Comparison of ENCODE assay signal across 8 cellular contexts in genomic region chr7:87878208-87878735, GRCh38. TPM values are rescaled to one million over a fixed set of nuclear protein-coding genes. Genes with fewer than 3 reads are reported as not detected.
DNase-seq lines count a peak whose midpoint lies in the region; ATAC-seq and TF ChIP-seq lines count a peak whose summit lies in the region.

No MANE protein-coding gene starts in this region.

- peak overlapping the region; percentile 93 for H3K4me2 ChIP-seq in hepatocyte

- H3K36me3 Mint-ChIP-seq in WTC11: peaks cover 29% of the 10 kb centered on the region

- H3K9me2 ChIP-seq in hepatocyte (replicated peaks; ENCODE audit: insufficient read depth): no peaks in the 10 kb centered on the region

- H3K4me3 Mint-ChIP-seq in WTC11: peak overlapping the region; percentile 92

- H3K27ac ChIP-seq in hepatocyte: no peak overlapping the region

- in situ Hi-C loops in HAP-1 (cut with MboI; ENCODE audit: low sequenced_read_pairs): loop anchor here (25.0 kb wide), 1 partner anchor 366 kb away; no protein-coding TSS in a partner anchor

- H2AFZ ChIP-seq in hepatocyte: no peak overlapping the region

- H3K27ac Mint-ChIP-seq in WTC11: peak overlapping the region; percentile 23; the same call in 1 of the 2 replicates

- peaks cover 25% of the 10 kb centered on the region for H3K4me1 Mint-ChIP-seq in WTC11

- no peaks in the 10 kb centered on the region for H3K27me3 Mint-ChIP-seq in WTC11 (ENCODE audit: low read depth)

- POLR2A ChIA-PET in WTC11 (lab: Charles Lee): no interaction called here

- H3K27me3 ChIP-seq in HAP-1 (ENCODE audit: low read depth) (no peaks in the 10 kb centered on the region), hepatocyte (no peaks in the 10 kb centered on the region)

- 34% methylated on average over 3 of the region's 3 CpGs for WGBS in hepatocyte (ENCODE audit: low lambda C conversion rate, missing lambda C conversion rate)

- H4K20me1 ChIP-seq in hepatocyte (ENCODE audit: insufficient read depth, poor library complexity, severe bottlenecking): no peaks in the 10 kb centered on the region

- H3K9me3 ChIP-seq in HAP-1 (no peaks in the 10 kb centered on the region), hepatocyte (ENCODE audit: low read depth) (no peaks in the 10 kb centered on the region)

- CTCF ChIA-PET in WTC11 (lab: Charles Lee): no interaction called here

- H3K36me3 ChIP-seq in HAP-1 (replicated peaks) (peaks cover 46% of the 10 kb centered on the region), hepatocyte (replicated peaks; ENCODE audit: insufficient read depth, low read depth) (no peaks in the 10 kb centered on the region)

- peak overlapping the region; percentile 85 for H3K4me3 ChIP-seq in HAP-1
- peak overlapping the region; percentile 70 for H3K4me3 ChIP-seq in hepatocyte

- H3K9me3 Mint-ChIP-seq in WTC11: no peaks in the 10 kb centered on the region

- DNase-seq in AG08395 (ENCODE audit: low spot score) (peak; percentile 6), HAP-1 (ENCODE audit: low spot score in 2 of 2) (no peak), WTC11 (ENCODE audit: low spot score) (no peak), hepatocyte (ENCODE audit: low spot score) (no peak), NCI-H345 treated with DMSO at 0.1 percent for 48 hours (lab: John Stamatoyannopoulos, UW; ENCODE audit: unreplicated experiment) (no peak)
- no peak for DNase-seq in stimulated activated naive CD4-positive, alpha-beta T cell (lab: John Stamatoyannopoulos, UW)

- H3K4me1 ChIP-seq in HAP-1 (peaks cover 10% of the 10 kb centered on the region), hepatocyte (ENCODE audit: insufficient read depth) (peaks cover 4% of the 10 kb centered on the region)

- ATAC-seq in WTC11 (no peak), GM18909 (IDR thresholded peaks at IDR 0.05; ENCODE audit: poor library complexity, unreplicated experiment) (no peak), HG03025 (IDR thresholded peaks at IDR 0.05; ENCODE audit: low FRiP score, unreplicated experiment) (no peak)

- no peak for TF ChIP-seq CTCF in WTC11 (IDR thresholded peaks at IDR 0.05)
- no peak for TF ChIP-seq CTCF in hepatocyte (IDR thresholded peaks at IDR 0.05; ENCODE audit: poor library complexity)

- H3K79me2 ChIP-seq in hepatocyte: peaks cover 79% of the 10 kb centered on the region

TF ChIP-seq in WTC11, 78 proteins besides CTCF, POLR2A, EP300 and RAD21 (continues in another document):
- TF ChIP-seq ETV6 (CRISPR knock-in tag; IDR thresholded peaks at IDR 0.05) (no peak), ZNF121 (CRISPR knock-in tag; IDR thresholded peaks at IDR 0.05) (no peak), TCF7 (CRISPR knock-in tag; IDR thresholded peaks at IDR 0.05; ENCODE audit: low read depth) (no peak), ZNF219 (CRISPR knock-in tag; IDR thresholded peaks at IDR 0.05; ENCODE audit: borderline replicate concordance) (no peak), CBFB (CRISPR knock-in tag; IDR thresholded peaks at IDR 0.05; ENCODE audit: low read depth) (no peak), MAX (CRISPR knock-in tag; IDR thresholded peaks at IDR 0.05) (no peak), MYBL2 (CRISPR knock-in tag; IDR thresholded peaks at IDR 0.05) (no peak), ZNF263 (CRISPR knock-in tag; IDR thresholded peaks at IDR 0.05; ENCODE audit: low read depth) (no peak), ZNF281 (CRISPR knock-in tag; IDR thresholded peaks at IDR 0.05) (no peak), FOXP1 (CRISPR knock-in tag; IDR thresholded peaks at IDR 0.05; ENCODE audit: borderline replicate concordance) (no peak), ATF6 (CRISPR knock-in tag; IDR thresholded peaks at IDR 0.05) (no peak), JUN (CRISPR knock-in tag; IDR thresholded peaks at IDR 0.05) (no peak)
- TF ChIP-seq, protein P1, sequence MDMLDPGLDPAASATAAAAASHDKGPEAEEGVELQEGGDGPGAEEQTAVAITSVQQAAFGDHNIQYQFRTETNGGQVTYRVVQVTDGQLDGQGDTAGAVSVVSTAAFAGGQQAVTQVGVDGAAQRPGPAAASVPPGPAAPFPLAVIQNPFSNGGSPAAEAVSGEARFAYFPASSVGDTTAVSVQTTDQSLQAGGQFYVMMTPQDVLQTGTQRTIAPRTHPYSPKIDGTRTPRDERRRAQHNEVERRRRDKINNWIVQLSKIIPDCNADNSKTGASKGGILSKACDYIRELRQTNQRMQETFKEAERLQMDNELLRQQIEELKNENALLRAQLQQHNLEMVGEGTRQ (CRISPR knock-in tag; IDR thresholded peaks at IDR 0.05): no peak
- TF ChIP-seq, protein P2, sequence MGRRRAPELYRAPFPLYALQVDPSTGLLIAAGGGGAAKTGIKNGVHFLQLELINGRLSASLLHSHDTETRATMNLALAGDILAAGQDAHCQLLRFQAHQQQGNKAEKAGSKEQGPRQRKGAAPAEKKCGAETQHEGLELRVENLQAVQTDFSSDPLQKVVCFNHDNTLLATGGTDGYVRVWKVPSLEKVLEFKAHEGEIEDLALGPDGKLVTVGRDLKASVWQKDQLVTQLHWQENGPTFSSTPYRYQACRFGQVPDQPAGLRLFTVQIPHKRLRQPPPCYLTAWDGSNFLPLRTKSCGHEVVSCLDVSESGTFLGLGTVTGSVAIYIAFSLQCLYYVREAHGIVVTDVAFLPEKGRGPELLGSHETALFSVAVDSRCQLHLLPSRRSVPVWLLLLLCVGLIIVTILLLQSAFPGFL (CRISPR knock-in tag; IDR thresholded peaks at IDR 0.05; ENCODE audit: borderline replicate concordance): no peak
- TF ChIP-seq, protein P3, sequence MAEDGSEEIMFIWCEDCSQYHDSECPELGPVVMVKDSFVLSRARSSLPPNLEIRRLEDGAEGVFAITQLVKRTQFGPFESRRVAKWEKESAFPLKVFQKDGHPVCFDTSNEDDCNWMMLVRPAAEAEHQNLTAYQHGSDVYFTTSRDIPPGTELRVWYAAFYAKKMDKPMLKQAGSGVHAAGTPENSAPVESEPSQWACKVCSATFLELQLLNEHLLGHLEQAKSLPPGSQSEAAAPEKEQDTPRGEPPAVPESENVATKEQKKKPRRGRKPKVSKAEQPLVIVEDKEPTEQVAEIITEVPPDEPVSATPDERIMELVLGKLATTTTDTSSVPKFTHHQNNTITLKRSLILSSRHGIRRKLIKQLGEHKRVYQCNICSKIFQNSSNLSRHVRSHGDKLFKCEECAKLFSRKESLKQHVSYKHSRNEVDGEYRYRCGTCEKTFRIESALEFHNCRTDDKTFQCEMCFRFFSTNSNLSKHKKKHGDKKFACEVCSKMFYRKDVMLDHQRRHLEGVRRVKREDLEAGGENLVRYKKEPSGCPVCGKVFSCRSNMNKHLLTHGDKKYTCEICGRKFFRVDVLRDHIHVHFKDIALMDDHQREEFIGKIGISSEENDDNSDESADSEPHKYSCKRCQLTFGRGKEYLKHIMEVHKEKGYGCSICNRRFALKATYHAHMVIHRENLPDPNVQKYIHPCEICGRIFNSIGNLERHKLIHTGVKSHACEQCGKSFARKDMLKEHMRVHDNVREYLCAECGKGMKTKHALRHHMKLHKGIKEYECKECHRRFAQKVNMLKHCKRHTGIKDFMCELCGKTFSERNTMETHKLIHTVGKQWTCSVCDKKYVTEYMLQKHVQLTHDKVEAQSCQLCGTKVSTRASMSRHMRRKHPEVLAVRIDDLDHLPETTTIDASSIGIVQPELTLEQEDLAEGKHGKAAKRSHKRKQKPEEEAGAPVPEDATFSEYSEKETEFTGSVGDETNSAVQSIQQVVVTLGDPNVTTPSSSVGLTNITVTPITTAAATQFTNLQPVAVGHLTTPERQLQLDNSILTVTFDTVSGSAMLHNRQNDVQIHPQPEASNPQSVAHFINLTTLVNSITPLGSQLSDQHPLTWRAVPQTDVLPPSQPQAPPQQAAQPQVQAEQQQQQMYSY (CRISPR knock-in tag; IDR thresholded peaks at IDR 0.05): no peak

RNA-seq across cellular contexts. Expression of gene DBF4, which starts 2.0 kb away (rescaled TPM):
- total RNA-seq in WTC11 (2021) (52.1 to 55.4 TPM (median 54.2 TPM) in 3 replicates), hepatocyte (17.8 and 21.1 TPM in 2 replicates)
- polyA plus RNA-seq in hepatocyte: 6.7 and 13.7 TPM in 2 replicates

RNA-seq across cellular contexts. Expression of gene SLC25A40, which starts 2.1 kb away (rescaled TPM):
- 18.1 to 21.9 TPM (median 21.5 TPM) in 3 replicates for total RNA-seq in WTC11 (2021)
- total RNA-seq in hepatocyte: 21.6 and 58.3 TPM in 2 replicates
- 7.4 and 10.8 TPM in 2 replicates for polyA plus RNA-seq in hepatocyte

RNA-seq across cellular contexts. Expression of gene ADAM22, which starts 55.8 kb away (rescaled TPM):
- 12.4 to 14.5 TPM (median 14.5 TPM) in 3 replicates for total RNA-seq in WTC11 (2021)
- 9.8 and 10.3 TPM in 2 replicates for total RNA-seq in hepatocyte
- 1.6 and 3.4 TPM in 2 replicates for polyA plus RNA-seq in hepatocyte
